Comparison of ENCODE assay signal across 8 cellular contexts in genomic region chr1:197180252-197180878, GRCh38. TPM values are rescaled to one million over a fixed set of nuclear protein-coding genes. Genes with fewer than 3 reads are reported as not detected.
DNase-seq lines count a peak whose midpoint lies in the region; ATAC-seq, FAIRE-seq and TF ChIP-seq lines count a peak whose summit lies in the region.

No MANE protein-coding gene starts in this region.

- no peaks in the 10 kb centered on the region for H3K9me1 ChIP-seq in keratinocyte (ENCODE audit: control insufficient read depth, extremely low read depth, insufficient read depth, low read length)

- H3K36me3 Mint-ChIP-seq in CD4-positive, CD25-positive, alpha-beta regulatory T cell, result peaks cover 12% of the 10 kb centered on the region
- peaks cover 2% of the 10 kb centered on the region for H3K36me3 Mint-ChIP-seq in astrocyte (ENCODE audit: low read depth, unreplicated experiment)

- H3K9me3 Mint-ChIP-seq in CD4-positive, CD25-positive, alpha-beta regulatory T cell, result no peaks in the 10 kb centered on the region
- no peaks in the 10 kb centered on the region for H3K9me3 Mint-ChIP-seq in astrocyte (ENCODE audit: unreplicated experiment)

- dilution Hi-C loops in keratinocyte (cut with MboI; ENCODE audit: extremely low pct_ligation_motif_present, low sequenced_read_pairs), result no loop called here

- H3K27ac Mint-ChIP-seq in CD4-positive, CD25-positive, alpha-beta regulatory T cell, result no peak overlapping the region
- H3K27ac Mint-ChIP-seq in astrocyte (ENCODE audit: unreplicated experiment), result no peak overlapping the region

- no peaks in the 10 kb centered on the region for H3K27me3 Mint-ChIP-seq in CD4-positive, CD25-positive, alpha-beta regulatory T cell
- H3K27me3 Mint-ChIP-seq in astrocyte (ENCODE audit: low read depth, unreplicated experiment), result no peaks in the 10 kb centered on the region

- no peak overlapping the region for H3K4me3 ChIP-seq in CD4-positive, CD25-positive, alpha-beta regulatory T cell (ENCODE audit: low read depth, low read length)
- H3K4me3 ChIP-seq in astrocyte (ENCODE audit: insufficient read depth, low read depth, low read length) (no peak overlapping the region), keratinocyte (ENCODE audit: control insufficient read depth in 2 of 3, extremely low read depth in 1 of 3, insufficient read depth in 2 of 3, low read depth in 1 of 3, low read length in 3 of 3) (no peak overlapping the region)

- H3K9ac ChIP-seq in astrocyte (ENCODE audit: low read length), result no peak overlapping the region
- H3K9ac ChIP-seq in keratinocyte (ENCODE audit: control insufficient read depth, extremely low read depth, insufficient read depth, low read length), result no peak overlapping the region

- no peak overlapping the region for H2AFZ ChIP-seq in astrocyte (ENCODE audit: low read depth, low read length)
- no peak overlapping the region for H2AFZ ChIP-seq in keratinocyte (ENCODE audit: control insufficient read depth, low read length)

- H4K20me1 ChIP-seq in astrocyte (ENCODE audit: insufficient read depth, low read length) (no peaks in the 10 kb centered on the region), keratinocyte (ENCODE audit: control insufficient read depth, extremely low read depth, insufficient read depth, low read length) (no peaks in the 10 kb centered on the region)

- peaks cover 12 to 36% (median 23%) of the 10 kb centered on the region in 4 donors for H3K4me1 Mint-ChIP-seq in CD4-positive, CD25-positive, alpha-beta regulatory T cell
- peaks cover 2% of the 10 kb centered on the region for H3K4me1 Mint-ChIP-seq in astrocyte (ENCODE audit: low read depth, unreplicated experiment)

- H3K36me3 ChIP-seq in CD4-positive, CD25-positive, alpha-beta regulatory T cell (ENCODE audit: control insufficient read depth, insufficient read depth, low read length), result peaks cover 53% of the 10 kb centered on the region
- peaks cover 4% of the 10 kb centered on the region for H3K36me3 ChIP-seq in astrocyte (ENCODE audit: insufficient read depth, low read length)
- peaks cover 2 to 5% of the 10 kb centered on the region in 2 experiments for H3K36me3 ChIP-seq in keratinocyte (ENCODE audit: control insufficient read depth in 2 of 2, extremely low read depth in 1 of 2, insufficient read depth in 2 of 2, low read length in 2 of 2)

- peaks cover 11% of the 10 kb centered on the region for H3K4me1 ChIP-seq in CD4-positive, CD25-positive, alpha-beta regulatory T cell (ENCODE audit: control insufficient read depth, insufficient read depth, low read length, poor library complexity, severe bottlenecking)
- no peaks in the 10 kb centered on the region for H3K4me1 ChIP-seq in astrocyte (ENCODE audit: insufficient read depth, low read length)
- no peaks in the 10 kb centered on the region for H3K4me1 ChIP-seq in keratinocyte (ENCODE audit: control insufficient read depth, extremely low read depth, insufficient read depth, low read length)

- no peaks in the 10 kb centered on the region for H3K9me3 ChIP-seq in CD4-positive, CD25-positive, alpha-beta regulatory T cell (ENCODE audit: control insufficient read depth in 2 of 2, low read length in 2 of 2)
- H3K9me3 ChIP-seq in astrocyte (ENCODE audit: insufficient read depth, low read depth, low read length), result no peaks in the 10 kb centered on the region
- H3K9me3 ChIP-seq in keratinocyte (ENCODE audit: control insufficient read depth, low read depth, low read length), result no peaks in the 10 kb centered on the region

- DNase-seq in CD4-positive, CD25-positive, alpha-beta regulatory T cell, result peak in 2 of 3 donors; percentile 44 to 53
- DNase-seq in NCI-H345 (lab: John Stamatoyannopoulos, UW) (peak; percentile 43), astrocyte (ENCODE audit: low read depth) (peak; percentile 59), keratinocyte (ENCODE audit: low read depth, low spot score) (peak; percentile 17), urothelium cell line (ENCODE audit: low spot score) (peak; percentile 14), NCI-H128 (lab: John Stamatoyannopoulos, UW; ENCODE audit: unreplicated experiment) (no peak)

- H3K4me2 ChIP-seq in astrocyte (ENCODE audit: low read length), result no peak overlapping the region
- no peak overlapping the region for H3K4me2 ChIP-seq in keratinocyte (ENCODE audit: control insufficient read depth, extremely low read depth, insufficient read depth, low read depth, low read length)

- peak; percentile 48 to 72 for ATAC-seq in CD4-positive, CD25-positive, alpha-beta regulatory T cell (ENCODE audit: low read depth in 2 of 2)
- ATAC-seq in GM18861 (IDR thresholded peaks at IDR 0.05; ENCODE audit: unreplicated experiment) (peak; percentile 39), HG03095 (IDR thresholded peaks at IDR 0.05; ENCODE audit: unreplicated experiment) (peak; percentile 45)

- H3K4me3 Mint-ChIP-seq in CD4-positive, CD25-positive, alpha-beta regulatory T cell, result no peak overlapping the region
- H3K4me3 Mint-ChIP-seq in astrocyte (ENCODE audit: unreplicated experiment), result no peak overlapping the region

- no peaks in the 10 kb centered on the region for H3K27me3 ChIP-seq in CD4-positive, CD25-positive, alpha-beta regulatory T cell (ENCODE audit: control insufficient read depth, insufficient read depth, low read length)
- no peaks in the 10 kb centered on the region for H3K27me3 ChIP-seq in astrocyte (ENCODE audit: insufficient read depth, low read length)
- no peaks in the 10 kb centered on the region for H3K27me3 ChIP-seq in keratinocyte (ENCODE audit: control insufficient read depth, extremely low read depth, insufficient read depth, low read length)

- peak; percentile 69 for TF ChIP-seq CTCF in astrocyte (IDR thresholded peaks at IDR 0.05; ENCODE audit: insufficient read depth, low read depth, low read length)
- peak in 2 of 3 experiments; percentile 43 to 46 for TF ChIP-seq CTCF in keratinocyte (optimal IDR thresholded peaks at IDR 0.05 in 1 of 3, IDR thresholded peaks at IDR 0.05 in 1 of 3, conservative IDR thresholded peaks at IDR 0.05 in 1 of 3; ENCODE audit: extremely low read depth in 1 of 3, insufficient read depth in 2 of 3, low read length in 3 of 3)

- H3K79me2 ChIP-seq in astrocyte (ENCODE audit: insufficient read depth, low read length), result no peaks in the 10 kb centered on the region
- H3K79me2 ChIP-seq in keratinocyte (ENCODE audit: control insufficient read depth, insufficient read depth, low read length), result no peaks in the 10 kb centered on the region

- FAIRE-seq in astrocyte (lab: Jason Lieb, UNC) (peak; percentile 9), keratinocyte (lab: Jason Lieb, UNC) (no peak), urothelium cell line (lab: Jason Lieb, UNC) (no peak)

- no peak overlapping the region for H3K27ac ChIP-seq in CD4-positive, CD25-positive, alpha-beta regulatory T cell (ENCODE audit: insufficient read depth, low read length, poor library complexity, severe bottlenecking)
- H3K27ac ChIP-seq in astrocyte (ENCODE audit: low read depth, low read length) (peak overlapping the region; percentile 34), keratinocyte (ENCODE audit: control insufficient read depth, insufficient read depth, low read length) (no peak overlapping the region)

RNA-seq across cellular contexts. Expression of gene ZBTB41, which starts 20.7 kb away (rescaled TPM):
- total RNA-seq in CD4-positive, CD25-positive, alpha-beta regulatory T cell, result 11.7 TPM
- polyA plus RNA-seq in CD4-positive, CD25-positive, alpha-beta regulatory T cell, result 1 to 10 TPM; 2.4 to 3.7 (median 3.0) TPM
- total RNA-seq in astrocyte, result 10.4 TPM in 2 replicates
- 3.5 to 5.2 TPM (median 4.1 TPM) in 3 replicates for polyA plus RNA-seq in keratinocyte
- 5.9 TPM for polyA plus RNA-seq in keratinocyte (2011; ENCODE audit: low read depth)
- 2.0 and 4.3 TPM in 2 replicates for polyA plus RNA-seq in keratinocyte (2011; cell fraction: cytosol; rRNA removed)
- 3.5 and 4.9 TPM in 2 replicates for polyA plus RNA-seq in keratinocyte (2011; cell fraction: nucleus; rRNA removed)
- 3.7 TPM in 2 replicates for polyA plus RNA-seq in keratinocyte (2012; ENCODE audit: low replicate concordance)
- 3.7 to 18.9 TPM (median 13.4 TPM) in 3 replicates for polyA minus RNA-seq in keratinocyte
- 9.2 TPM for polyA minus RNA-seq in keratinocyte (2011; cell fraction: cytosol; rRNA and poly(A)+ RNA removed)
- polyA minus RNA-seq in keratinocyte (2011; cell fraction: nucleus; rRNA and poly(A)+ RNA removed), result 9.3 and 18.0 TPM in 2 replicates

RNA-seq across cellular contexts. Expression of gene ASPM, which starts 33.9 kb away (rescaled TPM):
- 3.2 TPM for total RNA-seq in CD4-positive, CD25-positive, alpha-beta regulatory T cell
- polyA plus RNA-seq in CD4-positive, CD25-positive, alpha-beta regulatory T cell, result under 1 TPM; 0.37 to 0.88 (median 0.54) TPM
- 2.2 and 3.9 TPM in 2 replicates for total RNA-seq in astrocyte
- polyA plus RNA-seq in keratinocyte, result 2.1 to 10.0 TPM (median 5.3 TPM) in 3 replicates
- 1.7 TPM for polyA plus RNA-seq in keratinocyte (2011; ENCODE audit: low read depth)
- 1.0 and 2.5 TPM in 2 replicates for polyA plus RNA-seq in keratinocyte (2011; cell fraction: cytosol; rRNA removed)
- 5.9 and 8.8 TPM in 2 replicates for polyA plus RNA-seq in keratinocyte (2011; cell fraction: nucleus; rRNA removed)
- 0.71 and 8.0 TPM in 2 replicates for polyA plus RNA-seq in keratinocyte (2012; ENCODE audit: low replicate concordance)
- 1.7 to 17.5 TPM (median 2.2 TPM) in 3 replicates for polyA minus RNA-seq in keratinocyte
- 2.1 TPM for polyA minus RNA-seq in keratinocyte (2011; cell fraction: cytosol; rRNA and poly(A)+ RNA removed)
- polyA minus RNA-seq in keratinocyte (2011; cell fraction: nucleus; rRNA and poly(A)+ RNA removed), result 6.9 and 15.7 TPM in 2 replicates
